8 cellular contexts compared by ENCODE assay signal in genomic region chr1:156193488-156194299, GRCh38. TPM values are rescaled to one million over a fixed set of nuclear protein-coding genes. Genes with fewer than 3 reads are reported as not detected.
DNase-seq lines count a peak whose midpoint lies in the region; FAIRE-seq and TF ChIP-seq lines count a peak whose summit lies in the region.

TSS of gene SLC25A44 (plus strand) at chr1:156194104. CDS start at chr1:156199848, 5,744 bp downstream.

- peak within 1 kb of the TSS; percentile 77 for H3K4me2 ChIP-seq in neuronal stem cell (ENCODE audit: insufficient read depth, low read length, poor library complexity, severe bottlenecking)

- DNase-seq in HFFc6 (peak; percentile 99), NB4 (ENCODE audit: low read depth) (peak; percentile 98), SK-N-MC (ENCODE audit: low read depth, low spot score) (peak; percentile 99), frontal cortex (ENCODE audit: low spot score in 2 of 2) (peak; percentile 78 to 90), neuronal stem cell (ENCODE audit: low spot score) (peak; percentile 97)
- DNase-seq in activated naive CD4-positive, alpha-beta T cell treated with anti-CD3 and anti-CD28 coated beads, Interleukin-2, amount 10 ng/mL, durations not matched to agents 7 days and 5 days: peak; percentile 98

- H3K4me3 ChIP-seq in GM08714 (ENCODE audit: low read length): peak within 1 kb of the TSS; percentile 76
- peak within 1 kb of the TSS; percentile 99 for H3K4me3 ChIP-seq in NB4 (ENCODE audit: low read depth, low read length)
- peak within 1 kb of the TSS; percentile 83 for H3K4me3 ChIP-seq in SK-N-MC
- peak within 1 kb of the TSS; percentile 77 to 92 for H3K4me3 ChIP-seq in neuronal stem cell (ENCODE audit: low read length in 2 of 2)

- H3K4me1 Mint-ChIP-seq in HFFc6 (ENCODE audit: low read depth): peaks cover 33% of the 10 kb centered on the region
- peaks cover 66% of the 10 kb centered on the region for H3K4me1 Mint-ChIP-seq in activated naive CD4-positive, alpha-beta T cell treated with anti-CD3 and anti-CD28 coated beads, Interleukin-2, amount 10 ng/mL, durations not matched to agents 7 days and 5 days

- H3K4me1 ChIP-seq in neuronal stem cell (ENCODE audit: control insufficient read depth in 2 of 2, insufficient read depth in 1 of 2, low read depth in 1 of 2, low read length in 2 of 2): peaks cover 2 to 10% of the 10 kb centered on the region in 2 donors

- H2BK12ac ChIP-seq in neuronal stem cell (ENCODE audit: low read length): no peak within 1 kb of the TSS

- H2AK5ac ChIP-seq in neuronal stem cell (ENCODE audit: low read depth, low read length): peak within 1 kb of the TSS; percentile 18

- H3K18ac ChIP-seq in neuronal stem cell (ENCODE audit: low read length): peak within 1 kb of the TSS; percentile 61

- H4K91ac ChIP-seq in neuronal stem cell (ENCODE audit: low read depth, low read length, poor library complexity): no peak within 1 kb of the TSS

- peaks cover 1% of the 10 kb centered on the region; the same call in 1 of the 2 replicates for H3K27me3 Mint-ChIP-seq in HFFc6 (ENCODE audit: insufficient read depth)
- H3K27me3 Mint-ChIP-seq in activated naive CD4-positive, alpha-beta T cell treated with anti-CD3 and anti-CD28 coated beads, Interleukin-2, amount 10 ng/mL, durations not matched to agents 7 days and 5 days: no peaks in the 10 kb centered on the region

- no peak within 1 kb of the TSS for H2BK15ac ChIP-seq in neuronal stem cell (ENCODE audit: low read length)

- peak; percentile 68 for TF ChIP-seq POLR2A in NB4 (IDR thresholded peaks at IDR 0.05; ENCODE audit: extremely low read depth, insufficient read length)

- no peak within 1 kb of the TSS for H2BK120ac ChIP-seq in neuronal stem cell (ENCODE audit: low read depth, low read length)

- peak within 1 kb of the TSS; percentile 33 for H2BK5ac ChIP-seq in neuronal stem cell (ENCODE audit: low read length)

- H2AFZ ChIP-seq in neuronal stem cell (ENCODE audit: low read length): peak within 1 kb of the TSS; percentile 89

- peak within 1 kb of the TSS; percentile 87 for H3K27ac ChIP-seq in SK-N-MC
- peak within 1 kb of the TSS; percentile 45 for H3K27ac ChIP-seq in neuronal stem cell (replicated peaks; ENCODE audit: low read length)

- CTCF ChIA-PET in activated naive CD4-positive, alpha-beta T cell treated with anti-CD3 and anti-CD28 coated beads, Interleukin-2, amount 10 ng/mL, durations not matched to agents 7 days and 5 days (lab: Charles Lee): interaction anchor here (0.7 to 1.7 kb wide), 6 partner anchors 15 to 180 kb away, joined by 3 to 5 read pairs (median 3); partner anchors contain the start of gene PMF1

- peaks cover 7% of the 10 kb centered on the region for H3K79me1 ChIP-seq in neuronal stem cell (ENCODE audit: low read depth, low read length)

- peak within 1 kb of the TSS; percentile 71 for H3K9ac ChIP-seq in SK-N-MC (ENCODE audit: insufficient read length)
- H3K9ac ChIP-seq in neuronal stem cell (ENCODE audit: low read depth, low read length, poor library complexity): peak within 1 kb of the TSS; percentile 91

- no peaks in the 10 kb centered on the region for H3K27me3 ChIP-seq in neuronal stem cell (ENCODE audit: control insufficient read depth in 3 of 3, insufficient read depth in 3 of 3, low read depth in 1 of 3, low read length in 3 of 3)

- no peak within 1 kb of the TSS for H3K14ac ChIP-seq in neuronal stem cell (ENCODE audit: low read length)

- peak within 1 kb of the TSS; percentile 66 for H3K23ac ChIP-seq in neuronal stem cell (ENCODE audit: low read depth, low read length, poor library complexity)

- peak; percentile 89 for TF ChIP-seq CTCF in HFFc6 (IDR thresholded peaks at IDR 0.05)
- peak; percentile 42 for TF ChIP-seq CTCF in NB4 (IDR thresholded peaks at IDR 0.05; ENCODE audit: low read depth, low read length)
- TF ChIP-seq CTCF in subcutaneous adipose tissue (IDR thresholded peaks at IDR 0.05; ENCODE audit: low read depth): no peak

- H3K9me3 Mint-ChIP-seq in HFFc6: no peaks in the 10 kb centered on the region
- H3K9me3 Mint-ChIP-seq in activated naive CD4-positive, alpha-beta T cell treated with anti-CD3 and anti-CD28 coated beads, Interleukin-2, amount 10 ng/mL, durations not matched to agents 7 days and 5 days: peaks cover 3% of the 10 kb centered on the region

- H3K4ac ChIP-seq in neuronal stem cell (ENCODE audit: low read length): no peak within 1 kb of the TSS

- no peak within 1 kb of the TSS for H4K8ac ChIP-seq in neuronal stem cell (ENCODE audit: low read depth, low read length)

- peak within 1 kb of the TSS; percentile 90 for H3K27ac Mint-ChIP-seq in HFFc6
- H3K27ac Mint-ChIP-seq in activated naive CD4-positive, alpha-beta T cell treated with anti-CD3 and anti-CD28 coated beads, Interleukin-2, amount 10 ng/mL, durations not matched to agents 7 days and 5 days: peak within 1 kb of the TSS; percentile 88

- H3K4me3 Mint-ChIP-seq in HFFc6: peak within 1 kb of the TSS; percentile 99
- peak within 1 kb of the TSS; percentile 94 for H3K4me3 Mint-ChIP-seq in activated naive CD4-positive, alpha-beta T cell treated with anti-CD3 and anti-CD28 coated beads, Interleukin-2, amount 10 ng/mL, durations not matched to agents 7 days and 5 days

- WGBS in neuronal stem cell (ENCODE audit: extremely low coverage in 2 of 2, insufficient read length in 2 of 2, insufficient replicate concordance in 1 of 2), 2 donors: no CpG with 5 or more reads among the region's 59 CpGs

- H3K36me3 ChIP-seq in SK-N-MC (ENCODE audit: insufficient read depth, low read length) (no peaks in the 10 kb centered on the region), neuronal stem cell (replicated peaks in 1 of 2; ENCODE audit: control insufficient read depth in 2 of 2, insufficient read depth in 2 of 2, low read length in 2 of 2) (peaks cover 0 to 2% of the 10 kb centered on the region in 2 donors)

- FAIRE-seq in frontal cortex (lab: Jason Lieb, UNC): peak; percentile 96

- H3K9me3 ChIP-seq in SK-N-MC (ENCODE audit: low read depth, low read length) (no peaks in the 10 kb centered on the region), neuronal stem cell (replicated peaks in 1 of 2; ENCODE audit: control insufficient read depth in 2 of 2, insufficient read depth in 1 of 2, low read depth in 1 of 2, low read length in 2 of 2) (peaks cover 0 to 7% of the 10 kb centered on the region in 2 donors)

- peaks cover 15% of the 10 kb centered on the region for H3K36me3 Mint-ChIP-seq in HFFc6 (ENCODE audit: low read depth)
- H3K36me3 Mint-ChIP-seq in activated naive CD4-positive, alpha-beta T cell treated with anti-CD3 and anti-CD28 coated beads, Interleukin-2, amount 10 ng/mL, durations not matched to agents 7 days and 5 days: peaks cover 19% of the 10 kb centered on the region

RNA-seq across cellular contexts. Expression of gene SLC25A44, which starts in this region (rescaled TPM):
- total RNA-seq in HFFc6 (2021; fragmentation: NEBNext Ultra II Directional; extraction: Animal tissue kit (Norgen Biotek cat#: 25700)): 10 to 100 TPM; 19.6 to 25.2 (median 23.4) TPM
- 8.6 TPM for total RNA-seq in frontal cortex
- 10.9 TPM for polyA plus RNA-seq in neuronal stem cell (2013, experiment 1 of 2)
- 11.6 TPM for polyA plus RNA-seq in neuronal stem cell (2013, experiment 2 of 2)
- 10 to 100 TPM in 3 of 4 donors, 1 to 10 TPM in 1; 7.9 to 22.3 (median 13.1) TPM for total RNA-seq in subcutaneous adipose tissue

Comparison
In these comparisons a context has a peak if more than half of its experiments do, and no peak if none do; other contexts are left out.
1. Peak in every context shown above with its lines: DNase-seq, H3K4me3 ChIP-seq and H3K27ac ChIP-seq.